Comparison of ENCODE assay signal across 2 cellular contexts in genomic region chr12:128572311-128572810, GRCh38.
A peak's percentile ranks its signal among the peaks of the same experiment; 100 is the strongest.
TF ChIP-seq lines count a peak whose summit lies in the region.

No MANE protein-coding gene starts in this region.

TF ChIP-seq in GM12878, 131 proteins besides CTCF, POLR2A, EP300 and RAD21 (continued from another document):
- TF ChIP-seq CEBPZ (IDR thresholded peaks at IDR 0.05; ENCODE audit: low read depth, low read length) (no peak), SIN3A (IDR thresholded peaks at IDR 0.05; ENCODE audit: low read depth, low read length) (no peak), SMAD5 (IDR thresholded peaks at IDR 0.05; ENCODE audit: low read depth) (no peak), TCF7 (IDR thresholded peaks at IDR 0.05; ENCODE audit: borderline replicate concordance) (no peak), MTA2 (IDR thresholded peaks at IDR 0.05; ENCODE audit: low read depth) (no peak), CBX5 (IDR thresholded peaks at IDR 0.05; ENCODE audit: low read depth) (no peak), CBX3 (IDR thresholded peaks at IDR 0.05; ENCODE audit: borderline replicate concordance, low read depth) (no peak), TAF1 (IDR thresholded peaks at IDR 0.05; ENCODE audit: borderline replicate concordance, low read depth, low read length) (no peak), SRF (IDR thresholded peaks at IDR 0.05; ENCODE audit: low read depth in 2 of 2, low read length in 2 of 2) (no peak), E2F8 (IDR thresholded peaks at IDR 0.05; ENCODE audit: low read depth, partially characterized antibody) (no peak), MLLT1 (IDR thresholded peaks at IDR 0.05) (no peak), STAT1 (conservative IDR thresholded peaks at IDR 0.05) (no peak), RAD51 (IDR thresholded peaks at IDR 0.05) (peak; percentile 28; the same call in 1 of the 2 replicates), NR2C1 (IDR thresholded peaks at IDR 0.05) (no peak)

TF ChIP-seq in GM23338, 12 proteins besides CTCF, POLR2A, EP300 and RAD21 (continued from another document):
- TF ChIP-seq REST (IDR thresholded peaks at IDR 0.05; ENCODE audit: unreplicated experiment) (no peak), EZH2 (IDR thresholded peaks at IDR 0.05; ENCODE audit: low read depth, unreplicated experiment) (no peak), NANOG (IDR thresholded peaks at IDR 0.05; ENCODE audit: borderline replicate concordance) (no peak), ETS1 (IDR thresholded peaks at IDR 0.05) (no peak), EZH2phosphoT487 (IDR thresholded peaks at IDR 0.05; ENCODE audit: unreplicated experiment) (no peak), ZNF462 (CRISPR knock-in tag; IDR thresholded peaks at IDR 0.05) (no peak)
